ENCODE assay signal across 24 cellular contexts in genomic region chr3:5616873-5617272, GRCh38.
"Had no signal": no experiment of that assay in that cellular context is flagged by ENCODE, and none has a peak within 500 bp of the region (broad histone marks: within the 10 kb centered on the region; RNA-seq: fewer than 3 reads in every experiment).

No MANE protein-coding gene starts in this region.

- H3K4me3 Mint-ChIP-seq: activated CD4-positive, alpha-beta memory T cell treated with anti-CD3 and anti-CD28 coated beads, Interleukin-2, amount 10 ng/mL, durations not matched to agents 7 days and 5 days; activated CD4-positive, alpha-beta T cell treated with anti-CD3 and anti-CD28 coated beads, Interleukin-2, amount 10 ng/mL, durations not matched to agents 7 days and 5 days; activated naive CD4-positive, alpha-beta T cell treated with anti-CD3 and anti-CD28 coated beads, Interleukin-2, amount 50 U/mL, for 24 hours; central memory CD8-positive, alpha-beta T cell; dendritic cell treated with granulocyte-macrophage colony-stimulating factor and Interleukin-4, amounts not matched to agents 40 ng/mL and 50 ng/mL, for 4 days; endodermal cell; nephron; WTC11 had no signal

- H3K27ac ChIP-seq: suprapubic skin, tibial nerve had no signal

- H3K27me3 ChIP-seq: suprapubic skin, tibial nerve had no signal

- H3K9me3 Mint-ChIP-seq: activated CD4-positive, alpha-beta T cell treated with anti-CD3 and anti-CD28 coated beads, Interleukin-2, amount 10 ng/mL, durations not matched to agents 7 days and 5 days; activated T-helper 2 cell treated with anti-CD3 and anti-CD28 coated beads, Interferon-gamma antibody, Interleukin-2, Interleukin-4, amounts not matched to agents 10 μg/mL and 5 μg/mL and 100 μg/mL, durations not matched to agents 14 hours and 24 hours and 36 hours; endodermal cell had no signal

- H3K4me1 Mint-ChIP-seq: activated CD4-positive, alpha-beta memory T cell treated with anti-CD3 and anti-CD28 coated beads, Interleukin-2, amount 10 ng/mL, durations not matched to agents 7 days and 5 days; activated CD4-positive, alpha-beta T cell treated with anti-CD3 and anti-CD28 coated beads, Interleukin-2, amount 10 ng/mL, durations not matched to agents 7 days and 5 days; activated naive CD4-positive, alpha-beta T cell treated with anti-CD3 and anti-CD28 coated beads, Interleukin-2, amount 50 U/mL, for 24 hours; central memory CD8-positive, alpha-beta T cell; endodermal cell; WTC11 had no signal

- H3K36me3 Mint-ChIP-seq: activated naive CD4-positive, alpha-beta T cell treated with anti-CD3 and anti-CD28 coated beads, Interleukin-2, amount 50 U/mL, for 24 hours had no signal

- H3K27ac Mint-ChIP-seq: activated CD4-positive, alpha-beta memory T cell treated with anti-CD3 and anti-CD28 coated beads, Interleukin-2, amount 10 ng/mL, durations not matched to agents 7 days and 5 days; activated CD4-positive, alpha-beta T cell treated with anti-CD3 and anti-CD28 coated beads, Interleukin-2, amount 10 ng/mL, durations not matched to agents 7 days and 5 days; activated naive CD4-positive, alpha-beta T cell treated with anti-CD3 and anti-CD28 coated beads, Interleukin-2, amount 50 U/mL, for 24 hours; activated T-helper 2 cell treated with anti-CD3 and anti-CD28 coated beads, Interferon-gamma antibody, Interleukin-2, Interleukin-4, amounts not matched to agents 10 μg/mL and 5 μg/mL and 100 μg/mL, durations not matched to agents 14 hours and 24 hours and 36 hours; dendritic cell treated with granulocyte-macrophage colony-stimulating factor and Interleukin-4, amounts not matched to agents 40 ng/mL and 50 ng/mL, for 4 days; endodermal cell; nephron; WTC11 had no signal

- ATAC-seq: esophagus mucosa, left cardiac atrium, right cardiac atrium, WTC11 had no signal

- DNase-seq: activated CD4-positive, alpha-beta memory T cell treated with anti-CD3 and anti-CD28 coated beads, Interleukin-2, amount 10 ng/mL, durations not matched to agents 7 days and 5 days; activated CD4-positive, alpha-beta T cell treated with anti-CD3 and anti-CD28 coated beads for 1 hour; activated CD4-positive, alpha-beta T cell treated with anti-CD3 and anti-CD28 coated beads, Interleukin-2, amount 10 ng/mL, durations not matched to agents 7 days and 5 days; activated T-cell treated with anti-CD3 and anti-CD28 coated beads, Interleukin-2, amount 50 U/mL, for 48 hours; endodermal cell; foreskin fibroblast; head of caudate nucleus; hippocampal formation; left cardiac atrium; mammary epithelial cell; posterior cingulate gyrus; right cardiac atrium; stimulated activated CD4-positive, alpha-beta T cell treated with anti-CD3 and anti-CD28 coated beads, Interleukin-15, amount 100 ng/mL, for 24 hours; stimulated activated CD4-positive, alpha-beta T cell treated with anti-CD3 and anti-CD28 coated beads, Interleukin-2, amount 100 ng/mL, for 24 hours; stimulated activated naive CD4-positive, alpha-beta T cell had no signal

- H3K36me3 ChIP-seq: suprapubic skin, tibial nerve had no signal

- H3K27me3 Mint-ChIP-seq: activated CD4-positive, alpha-beta memory T cell treated with anti-CD3 and anti-CD28 coated beads, Interleukin-2, amount 10 ng/mL, durations not matched to agents 7 days and 5 days; activated CD4-positive, alpha-beta T cell treated with anti-CD3 and anti-CD28 coated beads, Interleukin-2, amount 10 ng/mL, durations not matched to agents 7 days and 5 days; activated naive CD4-positive, alpha-beta T cell treated with anti-CD3 and anti-CD28 coated beads, Interleukin-2, amount 50 U/mL, for 24 hours; central memory CD8-positive, alpha-beta T cell had no signal

- H3K4me3 ChIP-seq: suprapubic skin, tibial nerve had no signal

- H3K4me1 ChIP-seq: suprapubic skin, tibial nerve had no signal
